In the genomic region with DNA sequence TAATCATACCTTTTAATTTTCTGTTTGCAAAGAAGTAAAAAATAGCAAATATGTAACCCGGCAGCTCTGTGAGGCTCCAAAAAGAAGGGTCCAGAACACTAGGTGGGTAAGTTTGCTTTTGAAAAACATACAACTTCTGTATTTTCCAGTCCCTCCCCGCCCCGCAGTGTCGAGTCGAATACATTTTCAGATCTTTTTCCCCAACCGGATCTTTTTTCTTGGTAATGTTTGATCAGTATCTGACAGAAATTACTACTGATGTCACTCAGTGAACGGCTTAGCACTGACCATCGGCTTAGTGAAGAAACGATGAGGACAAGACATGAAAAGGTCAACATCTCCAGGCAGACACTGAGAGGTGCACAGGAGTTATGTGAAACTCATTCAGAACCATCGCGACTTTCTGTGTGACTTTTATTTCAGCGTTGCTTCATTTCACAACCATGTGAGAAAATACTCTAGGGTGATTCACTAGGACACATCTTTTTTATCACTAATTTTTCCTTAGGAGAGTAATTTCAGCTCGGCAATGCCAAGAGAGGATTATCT, we compare ENCODE assay signal across 17 cellular contexts. TPM values are rescaled to one million over a fixed set of nuclear protein-coding genes. Genes with fewer than 3 reads are reported as not detected.
DNase-seq lines count a peak whose midpoint lies in the region; ATAC-seq and TF ChIP-seq lines count a peak whose summit lies in the region.
"Had no signal": no experiment of that assay in that cellular context is flagged by ENCODE, and none has a peak within 500 bp of the region (broad histone marks: within the 10 kb centered on the region; RNA-seq: fewer than 3 reads in every experiment).

No MANE protein-coding gene starts in this region.

- intact Hi-C loops in HCT116 (cut with micrococcal nuclease) (no loop called here), lower lobe of right lung (cut with DNase I) (no loop called here)
- intact Hi-C loops in activated T-helper 1 cell treated with anti-CD3 and anti-CD28 coated beads, Interleukin-12 subunit alpha, Interleukin-12 subunit beta, Interleukin-2, Interleukin-4 antibody, amounts not matched to agents 30 ng/mL and 10 ng/mL and 1 ng/mL, durations not matched to agents 14 hours and 24 hours and 36 hours (cut with micrococcal nuclease) = loop anchor here (10.0 kb wide), 2 partner anchors 227 to 283 kb away; no protein-coding TSS in a partner anchor

- peaks cover 17% of the 10 kb centered on the region for H3K4me1 Mint-ChIP-seq in brain
- peaks cover 7% of the 10 kb centered on the region for H3K4me1 Mint-ChIP-seq in activated T-helper 1 cell treated with anti-CD3 and anti-CD28 coated beads, Interleukin-12 subunit alpha, Interleukin-12 subunit beta, Interleukin-2, Interleukin-4 antibody, amounts not matched to agents 30 ng/mL and 10 ng/mL and 1 ng/mL, durations not matched to agents 14 hours and 24 hours and 36 hours (ENCODE audit: low read depth)

- H3K4me2 ChIP-seq in HCT116 (ENCODE audit: low read length) = peak overlapping the region; percentile 84

- no peak for TF ChIP-seq POLR2A in HCT116 (IDR thresholded peaks at IDR 0.05; ENCODE audit: borderline replicate concordance, extremely low read depth, insufficient read depth, insufficient read length)

- no peak for TF ChIP-seq RAD21 in HCT116 (IDR thresholded peaks at IDR 0.05; ENCODE audit: low read depth)

- H3K27ac ChIP-seq in HCT116 (ENCODE audit: low read depth, low read length) (no peak overlapping the region), lower lobe of right lung (no peak overlapping the region), stomach smooth muscle (ENCODE audit: low read length) (peak overlapping the region; percentile 81)
- H3K27ac ChIP-seq: coronary artery, foreskin keratinocyte had no signal

- RAD21 ChIA-PET in HCT116 (lab: Charles Lee; ENCODE audit: low non-redundant PET in 1 of 2, low total read pairs in 2 of 2, uncharacterized antibody in 2 of 2, unreplicated experiment in 2 of 2) = no interaction called here

- H3K4me1 ChIP-seq in HCT116 (ENCODE audit: control insufficient read depth in 1 of 2, insufficient read depth in 2 of 2, low read length in 2 of 2) = peaks cover 5 to 11% of the 10 kb centered on the region in 2 experiments; a peak in 2 of 4 replicates
- peaks cover 33% of the 10 kb centered on the region for H3K4me1 ChIP-seq in lower lobe of right lung
- peaks cover 24% of the 10 kb centered on the region for H3K4me1 ChIP-seq in stomach smooth muscle (ENCODE audit: control insufficient read depth, insufficient read depth, low read length)
- H3K4me1 ChIP-seq: foreskin keratinocyte had no signal

- H3K79me2 ChIP-seq in HCT116 (ENCODE audit: insufficient read depth, low read length) = no peaks in the 10 kb centered on the region

- H3K27me3 ChIP-seq in HCT116 (ENCODE audit: insufficient read depth, low read length) (no peaks in the 10 kb centered on the region), lower lobe of right lung (ENCODE audit: low read depth) (peaks cover 66% of the 10 kb centered on the region), stomach smooth muscle (ENCODE audit: control insufficient read depth in 1 of 2, insufficient read depth in 2 of 2, low read length in 2 of 2) (no peaks in the 10 kb centered on the region)

- H3K27ac Mint-ChIP-seq in brain = no peak overlapping the region
- H3K27ac Mint-ChIP-seq in activated T-helper 1 cell treated with anti-CD3 and anti-CD28 coated beads, Interleukin-12 subunit alpha, Interleukin-12 subunit beta, Interleukin-2, Interleukin-4 antibody, amounts not matched to agents 30 ng/mL and 10 ng/mL and 1 ng/mL, durations not matched to agents 14 hours and 24 hours and 36 hours = no peak overlapping the region
- H3K27ac Mint-ChIP-seq: stimulated activated naive CD8-positive, alpha-beta T cell treated with anti-CD3 and anti-CD28 coated beads, Interleukin-15, Interleukin-2, amounts not matched to agents 100 ng/mL and 50 ng/mL, for 24 hours; T-helper 1 cell treated with Interleukin-12 subunit alpha and Interleukin-12 subunit beta and Interleukin-4 antibody, amounts not matched to agents 30 μg/mL and 1 μg/mL, for 36 hours had no signal

- no peak for DNase-seq in HCT116 (ENCODE audit: low read depth, low spot score)
- no peak for DNase-seq in lower lobe of right lung
- DNase-seq in activated T-helper 1 cell treated with anti-CD3 and anti-CD28 coated beads, Interleukin-12 subunit alpha, Interleukin-12 subunit beta, Interleukin-2, Interleukin-4 antibody, amounts not matched to agents 30 ng/mL and 10 ng/mL and 1 ng/mL, durations not matched to agents 14 hours and 24 hours and 36 hours (ENCODE audit: low spot score) = no peak
- no peak for DNase-seq in MV-4-11 (lab: John Stamatoyannopoulos, UW)
- DNase-seq in CD1c-positive myeloid dendritic cell (ENCODE audit: extremely low spot score) = no peak
- DNase-seq: activated CD4-positive, alpha-beta T cell treated with anti-CD3 and anti-CD28 coated beads, Interleukin-2, amount 50 U/mL, for 4 hours; activated naive CD4-positive, alpha-beta T cell; Calu3; stimulated activated CD4-positive, alpha-beta T cell treated with anti-CD3 and anti-CD28 coated beads, Interleukin-4, amount 100 ng/mL, for 24 hours had no signal

- BruUV-seq in HCT116 (replicated peaks; lab: Mats Ljungman, UMichigan) = no TSS peak

- H3K9ac ChIP-seq in HCT116 (ENCODE audit: low read length) (peak overlapping the region; percentile 67), stomach smooth muscle (ENCODE audit: low read length in 2 of 2) (peak overlapping the region; percentile 65 to 74)

- H3K36me3 ChIP-seq in HCT116 (ENCODE audit: control insufficient read depth in 1 of 2, insufficient read depth in 2 of 2, low read length in 2 of 2) (no peaks in the 10 kb centered on the region), lower lobe of right lung (no peaks in the 10 kb centered on the region), stomach smooth muscle (ENCODE audit: control insufficient read depth in 2 of 2, insufficient read depth in 2 of 2, low read length in 2 of 2) (no peaks in the 10 kb centered on the region)
- H3K36me3 ChIP-seq: prostate gland had no signal

- no peaks in the 10 kb centered on the region for H4K20me1 ChIP-seq in HCT116 (ENCODE audit: insufficient read depth)

- H3K9me3 ChIP-seq in HCT116 (ENCODE audit: control insufficient read depth in 1 of 2, insufficient read depth in 1 of 2, low read depth in 1 of 2, low read length in 2 of 2) (no peaks in the 10 kb centered on the region), lower lobe of right lung (no peaks in the 10 kb centered on the region), stomach smooth muscle (ENCODE audit: control insufficient read depth in 2 of 2, low read length in 2 of 2) (no peaks in the 10 kb centered on the region)
- H3K9me3 ChIP-seq: prostate gland had no signal

- peak overlapping the region in 3 of 5 experiments; percentile 64 to 73 (median 71) for H3K4me3 Mint-ChIP-seq in brain
- H3K4me3 Mint-ChIP-seq in activated T-helper 1 cell treated with anti-CD3 and anti-CD28 coated beads, Interleukin-12 subunit alpha, Interleukin-12 subunit beta, Interleukin-2, Interleukin-4 antibody, amounts not matched to agents 30 ng/mL and 10 ng/mL and 1 ng/mL, durations not matched to agents 14 hours and 24 hours and 36 hours = no peak overlapping the region
- H3K4me3 Mint-ChIP-seq: T-helper 1 cell treated with Interleukin-12 subunit alpha and Interleukin-12 subunit beta and Interleukin-4 antibody, amounts not matched to agents 30 μg/mL and 1 μg/mL, for 36 hours had no signal

- no peaks in the 10 kb centered on the region for H3K9me2 ChIP-seq in HCT116 (ENCODE audit: insufficient read depth)

- CTCF ChIA-PET in HCT116 (lab: Charles Lee) = interaction anchor here (0.6 kb wide), 1 partner anchor 17 kb away, joined by 3 read pairs; no protein-coding TSS in a partner anchor

- H3K4me3 ChIP-seq in HCT116 (replicated peaks in 1 of 2; ENCODE audit: low read depth in 1 of 2, low read length in 2 of 2) (peak overlapping the region; percentile 52 to 62), lower lobe of right lung (peak overlapping the region; percentile 49), stomach smooth muscle (ENCODE audit: low read length in 2 of 2) (peak overlapping the region; percentile 73 to 77)

- H3K36me3 Mint-ChIP-seq in brain = peaks cover 37% of the 10 kb centered on the region
- peaks cover 2% of the 10 kb centered on the region for H3K36me3 Mint-ChIP-seq in activated T-helper 1 cell treated with anti-CD3 and anti-CD28 coated beads, Interleukin-12 subunit alpha, Interleukin-12 subunit beta, Interleukin-2, Interleukin-4 antibody, amounts not matched to agents 30 ng/mL and 10 ng/mL and 1 ng/mL, durations not matched to agents 14 hours and 24 hours and 36 hours (ENCODE audit: low read depth)

- H3K27me3 Mint-ChIP-seq in brain = peaks cover 81% of the 10 kb centered on the region
- peaks cover 63% of the 10 kb centered on the region for H3K27me3 Mint-ChIP-seq in activated T-helper 1 cell treated with anti-CD3 and anti-CD28 coated beads, Interleukin-12 subunit alpha, Interleukin-12 subunit beta, Interleukin-2, Interleukin-4 antibody, amounts not matched to agents 30 ng/mL and 10 ng/mL and 1 ng/mL, durations not matched to agents 14 hours and 24 hours and 36 hours (ENCODE audit: insufficient read depth)

- POLR2A ChIA-PET in HCT116 (lab: Charles Lee) = interaction anchor here (6.6 kb wide), 1 partner anchor 11 kb away, joined by 39 read pairs; the partner anchor contains the start of gene ISL2

- H2AFZ ChIP-seq in HCT116 (ENCODE audit: low read depth, low read length, poor library complexity, severe bottlenecking) = no peak overlapping the region

- no peak for ATAC-seq in HCT116
- ATAC-seq in lower lobe of right lung = no peak

- peaks cover 0 to 3% (median 0%) of the 10 kb centered on the region in 5 experiments for H3K9me3 Mint-ChIP-seq in brain
- no peaks in the 10 kb centered on the region for H3K9me3 Mint-ChIP-seq in activated T-helper 1 cell treated with anti-CD3 and anti-CD28 coated beads, Interleukin-12 subunit alpha, Interleukin-12 subunit beta, Interleukin-2, Interleukin-4 antibody, amounts not matched to agents 30 ng/mL and 10 ng/mL and 1 ng/mL, durations not matched to agents 14 hours and 24 hours and 36 hours
- H3K9me3 Mint-ChIP-seq: stimulated activated naive CD8-positive, alpha-beta T cell treated with anti-CD3 and anti-CD28 coated beads, Interleukin-15, Interleukin-2, amounts not matched to agents 100 ng/mL and 50 ng/mL, for 24 hours; T-helper 1 cell treated with Interleukin-12 subunit alpha and Interleukin-12 subunit beta and Interleukin-4 antibody, amounts not matched to agents 30 μg/mL and 1 μg/mL, for 36 hours had no signal

- no peak for TF ChIP-seq CTCF in HCT116 (IDR thresholded peaks at IDR 0.05 in 2 of 3, conservative IDR thresholded peaks at IDR 0.05 in 1 of 3; ENCODE audit: borderline replicate concordance in 1 of 3, insufficient read depth in 1 of 3, low read depth in 2 of 3, low read length in 2 of 3)
- no peak for TF ChIP-seq CTCF in brain (conservative IDR thresholded peaks at IDR 0.05)
- TF ChIP-seq CTCF in lower lobe of right lung (IDR thresholded peaks at IDR 0.05) = no peak

RNA-seq across cellular contexts. Expression of gene ISL2, which starts 11.0 kb away (rescaled TPM):
- total RNA-seq in HCT116 (2021; ENCODE audit: unreplicated experiment) (11.6 TPM), lower lobe of right lung (0.38 TPM)
- 7.9 and 9.4 TPM in 2 replicates for polyA plus RNA-seq in HCT116 (2012)
- 4.7 TPM for polyA plus RNA-seq in brain (ENCODE audit: insufficient read depth, low read depth, low replicate concordance)
- total RNA-seq in activated T-helper 1 cell treated with anti-CD3 and anti-CD28 coated beads, Interleukin-12 subunit alpha, Interleukin-12 subunit beta, Interleukin-2, Interleukin-4 antibody, amounts not matched to agents 30 ng/mL and 10 ng/mL and 1 ng/mL, durations not matched to agents 14 hours and 24 hours and 36 hours = 1.3 TPM in 2 replicates
- total RNA-seq: lower leg skin had no signal

RNA-seq across cellular contexts. Expression of gene ETFA, which starts 36.3 kb away (rescaled TPM):
- total RNA-seq in HCT116 (2021; ENCODE audit: unreplicated experiment) (144 TPM), lower lobe of right lung (81.2 TPM)
- polyA plus RNA-seq in HCT116 (2012) = 128 and 165 TPM in 2 replicates
- polyA plus RNA-seq in brain (ENCODE audit: insufficient read depth, low read depth, low replicate concordance) = 87.7 TPM
- 129 and 133 TPM in 2 replicates for total RNA-seq in activated T-helper 1 cell treated with anti-CD3 and anti-CD28 coated beads, Interleukin-12 subunit alpha, Interleukin-12 subunit beta, Interleukin-2, Interleukin-4 antibody, amounts not matched to agents 30 ng/mL and 10 ng/mL and 1 ng/mL, durations not matched to agents 14 hours and 24 hours and 36 hours
